Comparison of ENCODE assay signal across 10 cellular contexts in genomic region chr11:119376197-119376847, GRCh38. TPM values are rescaled to one million over a fixed set of nuclear protein-coding genes. Genes with fewer than 3 reads are reported as not detected.
DNase-seq lines count a peak whose midpoint lies in the region; ATAC-seq lines count a peak whose summit lies in the region.
"Had no signal": no experiment of that assay in that cellular context is flagged by ENCODE, and none has a peak within 500 bp of the region (broad histone marks: within the 10 kb centered on the region; RNA-seq: fewer than 3 reads in every experiment).

No MANE protein-coding gene starts in this region.

- no peaks in the 10 kb centered on the region for H3K9me3 ChIP-seq in CD4-positive, alpha-beta memory T cell (ENCODE audit: control insufficient read depth in 1 of 2, low read length in 2 of 2)

- POLR2A ChIA-PET in CD4-positive, alpha-beta memory T cell (lab: Charles Lee; ENCODE audit: partially characterized antibody), result interaction anchor here (1.4 kb wide), 1 partner anchor 38 kb away, joined by 3 read pairs; no protein-coding TSS in a partner anchor

- peaks cover 19% of the 10 kb centered on the region for H3K4me1 ChIP-seq in CD4-positive, alpha-beta memory T cell (ENCODE audit: insufficient read depth, low read length)

- intact Hi-C loops in CD4-positive, alpha-beta memory T cell (cut with micrococcal nuclease), result no loop called here

- H3K9me3 Mint-ChIP-seq in effector memory CD8-positive, alpha-beta T cell, result no peaks in the 10 kb centered on the region
- no peaks in the 10 kb centered on the region for H3K9me3 Mint-ChIP-seq in CD4-positive, alpha-beta memory T cell

- DNase-seq in COR-L47 (lab: John Stamatoyannopoulos, UW) (peak; percentile 90), NCI-H524 (lab: John Stamatoyannopoulos, UW) (peak; percentile 61 to 80), occipital lobe (lab: John Stamatoyannopoulos, UW) (peak; percentile 81)
- DNase-seq in effector memory CD8-positive, alpha-beta T cell, result no peak
- no peak for DNase-seq in CD4-positive, alpha-beta memory T cell
- DNase-seq in effector CD4-positive, alpha-beta T cell, result no peak
- DNase-seq: Calu3, NCI-H187 treated with DMSO at 0.1 percent for 48 hours had no signal

- peak overlapping the region in 1 of 2 donors; percentile 38 for H3K27ac Mint-ChIP-seq in effector memory CD8-positive, alpha-beta T cell
- peak overlapping the region in 1 of 7 donors; percentile 8 for H3K27ac Mint-ChIP-seq in CD4-positive, alpha-beta memory T cell

- no peaks in the 10 kb centered on the region for H3K36me3 ChIP-seq in CD4-positive, alpha-beta memory T cell (ENCODE audit: insufficient read depth, low read length)

- peaks cover 10% of the 10 kb centered on the region for H3K36me3 Mint-ChIP-seq in effector memory CD8-positive, alpha-beta T cell (ENCODE audit: insufficient read depth)
- H3K36me3 Mint-ChIP-seq in CD4-positive, alpha-beta memory T cell, result no peaks in the 10 kb centered on the region

- H3K4me3 Mint-ChIP-seq in effector memory CD8-positive, alpha-beta T cell, result no peak overlapping the region
- H3K4me3 Mint-ChIP-seq in CD4-positive, alpha-beta memory T cell, result no peak overlapping the region

- no peaks in the 10 kb centered on the region for H3K27me3 ChIP-seq in CD4-positive, alpha-beta memory T cell (ENCODE audit: insufficient read depth, low read length)

- H3K4me1 Mint-ChIP-seq in effector memory CD8-positive, alpha-beta T cell (ENCODE audit: low read depth in 2 of 2), result peaks cover 1 to 13% of the 10 kb centered on the region in 2 donors
- H3K4me1 Mint-ChIP-seq in CD4-positive, alpha-beta memory T cell, result peaks cover 7 to 15% (median 10%) of the 10 kb centered on the region in 4 donors

- CTCF ChIA-PET in CD4-positive, alpha-beta memory T cell (lab: Charles Lee; ENCODE audit: partially characterized antibody), result interaction anchor here (1.1 to 13.9 kb wide), 4 partner anchors 19 to 54 kb away, joined by 3 to 179 read pairs (median 9); no protein-coding TSS in a partner anchor

- H3K4me3 ChIP-seq in CD4-positive, alpha-beta memory T cell (ENCODE audit: low read length in 2 of 2), result no peak overlapping the region

- H3K27me3 Mint-ChIP-seq in effector memory CD8-positive, alpha-beta T cell, result peaks cover 0 to 10% of the 10 kb centered on the region in 2 donors
- H3K27me3 Mint-ChIP-seq in CD4-positive, alpha-beta memory T cell, result no peaks in the 10 kb centered on the region

- ATAC-seq in esophagus mucosa (peak; percentile 24), HG02970 (IDR thresholded peaks at IDR 0.05; ENCODE audit: low FRiP score, unreplicated experiment) (no peak)
- ATAC-seq in effector memory CD8-positive, alpha-beta T cell (replicated peaks), result no peak

- no peak overlapping the region for H3K27ac ChIP-seq in CD4-positive, alpha-beta memory T cell (ENCODE audit: low read depth, low read length)

RNA-seq across cellular contexts. Expression of gene USP2, which starts 5.2 kb away (rescaled TPM):
- total RNA-seq in esophagus mucosa, result 2.8 TPM
- 1.6 TPM for total RNA-seq in occipital lobe
- total RNA-seq in CD4-positive, alpha-beta memory T cell, result under 1 TPM; 0.17 to 0.22 TPM
- polyA plus RNA-seq in CD4-positive, alpha-beta memory T cell, result under 1 TPM in 1 of 2 donors, not detected in 1; 0.21 TPM

RNA-seq across cellular contexts. Expression of gene MFRP, which starts 29.8 kb away (rescaled TPM):
- total RNA-seq in esophagus mucosa (not detected), occipital lobe (not detected)
- total RNA-seq in CD4-positive, alpha-beta memory T cell, result not detected
- polyA plus RNA-seq in CD4-positive, alpha-beta memory T cell, result not detected
- total RNA-seq: Calu3 had no signal

RNA-seq across cellular contexts. Expression of gene C1QTNF5, which starts 35.6 kb away (rescaled TPM):
- total RNA-seq in esophagus mucosa (2.0 TPM), occipital lobe (4.2 TPM)
- total RNA-seq in CD4-positive, alpha-beta memory T cell, result not detected
- not detected for polyA plus RNA-seq in CD4-positive, alpha-beta memory T cell
- total RNA-seq: Calu3 had no signal

RNA-seq across cellular contexts. Expression of gene RNF26, which starts 42.0 kb away (rescaled TPM):
- total RNA-seq in esophagus mucosa (22.2 TPM), occipital lobe (1.6 TPM)
- total RNA-seq in CD4-positive, alpha-beta memory T cell, result 10 to 100 TPM; 17.5 to 18.3 TPM
- polyA plus RNA-seq in CD4-positive, alpha-beta memory T cell, result 10 to 100 TPM; 33.1 to 50.8 TPM

RNA-seq across cellular contexts. Expression of gene THY1, which starts 46.6 kb away (rescaled TPM):
- total RNA-seq in esophagus mucosa, result 3.6 TPM
- 25.4 TPM for total RNA-seq in occipital lobe
- total RNA-seq in CD4-positive, alpha-beta memory T cell, result not detected
- not detected for polyA plus RNA-seq in CD4-positive, alpha-beta memory T cell
- total RNA-seq: Calu3 had no signal

Comparison
In these comparisons a context has a peak if more than half of its experiments do, and no peak if none do; other contexts are left out.
1. DNase-seq: peak in COR-L47 (single experiment), NCI-H524 (2 of 2) and occipital lobe (single experiment); none in effector memory CD8-positive, alpha-beta T cell (0 of 3), CD4-positive, alpha-beta memory T cell (0 of 5) and effector CD4-positive, alpha-beta T cell (single experiment).